ENCODE assay signal across 22 cellular contexts in genomic region chr18:9426753-9427152, GRCh38.
"Had no signal": no experiment of that assay in that cellular context is flagged by ENCODE, and none has a peak within 500 bp of the region (broad histone marks: within the 10 kb centered on the region; RNA-seq: fewer than 3 reads in every experiment).

No MANE protein-coding gene starts in this region.

- H3K4me1 ChIP-seq: left lung, prostate gland, spleen, upper lobe of right lung, uterus had no signal

- H3K27me3 ChIP-seq: left lung, right atrium auricular region, spleen, tibial nerve, upper lobe of right lung, uterus had no signal

- H3K9me3 ChIP-seq: mucosa of descending colon, prostate gland, right atrium auricular region, upper lobe of right lung, uterus had no signal

- H3K36me3 ChIP-seq: left lung, prostate gland, right atrium auricular region, spleen, thoracic aorta, tibial nerve, upper lobe of right lung, uterus had no signal

- DNase-seq: dermis blood vessel endothelial cell; effector memory CD8-positive, alpha-beta T cell; erythroblast; left cardiac atrium; left lung; mesenchymal stem cell; mucosa of descending colon; naive B cell; spleen; stimulated activated CD4-positive, alpha-beta T cell treated with anti-CD3 and anti-CD28 coated beads, Interleukin-4, amount 100 ng/mL, for 4 hours; stimulated activated naive CD8-positive, alpha-beta T cell treated with anti-CD3 and anti-CD28 coated beads, Interleukin-15, Interleukin-2, amounts not matched to agents 100 U/mL and 50 U/mL, for 24 hours; substantia nigra; upper lobe of right lung; uterus had no signal

- ATAC-seq: effector memory CD8-positive, alpha-beta T cell; left cardiac atrium; left lung; mucosa of descending colon; natural killer cell treated with Interleukin-12 subunit alpha and Interleukin-12 subunit beta and Interleukin-15 and Interleukin-18, amount 100 ng/mL, for 72 hours; stimulated activated memory B cell treated with anti-CD40 and anti-IgM and Interleukin-4, amounts not matched to agents 10 μg/mL and 1 μg/mL and 100 μg/mL, for 72 hours; stimulated activated naive CD8-positive, alpha-beta T cell treated with anti-CD3 and anti-CD28 coated beads, Interleukin-15, Interleukin-2, amounts not matched to agents 100 U/mL and 50 U/mL, for 24 hours; upper lobe of right lung had no signal

- H3K4me3 ChIP-seq: coronary artery, left lung, mucosa of descending colon, prostate gland, right atrium auricular region, skin epidermis, spleen, thoracic aorta, tibial nerve, upper lobe of right lung, uterus had no signal

- H3K27ac ChIP-seq: coronary artery, left lung, prostate gland, right atrium auricular region, spleen, thoracic aorta, upper lobe of right lung, uterus had no signal
